17 cellular contexts compared by ENCODE assay signal in genomic region chr3:37762698-37763097, GRCh38.
DNase-seq lines count a peak whose midpoint lies in the region; ATAC-seq, FAIRE-seq and TF ChIP-seq lines count a peak whose summit lies in the region.
"Had no signal": no experiment of that assay in that cellular context is flagged by ENCODE, and none has a peak within 500 bp of the region (broad histone marks: within the 10 kb centered on the region; RNA-seq: fewer than 3 reads in every experiment).

No MANE protein-coding gene starts in this region.

- H3K4me3 ChIP-seq in HUES48 (ENCODE audit: low read depth, low read length) (no peak overlapping the region), K562 (no peak overlapping the region), heart right ventricle (no peak overlapping the region), esophagus muscularis mucosa (no peak overlapping the region), trophoblast cell (ENCODE audit: low read depth, low read length) (no peak overlapping the region)
- H3K4me3 ChIP-seq: BLaER1 treated with 17β-estradiol and CSF1 and Interleukin-3, amounts not matched to agents 10 nM and 100 nM had no signal

- no peak for ATAC-seq in K562
- peak in 7 of 8 donors; percentile 45 to 72 (median 60) for ATAC-seq in heart right ventricle
- ATAC-seq in HG02571 (IDR thresholded peaks at IDR 0.05; ENCODE audit: unreplicated experiment), result no peak

- H3K27me3 ChIP-seq in HUES48 (ENCODE audit: control insufficient read depth, insufficient read depth, low read length) (no peaks in the 10 kb centered on the region), K562 (ENCODE audit: control insufficient read depth in 2 of 2, insufficient read depth in 2 of 2, low read length in 2 of 2) (peaks cover 7 to 14% of the 10 kb centered on the region in 2 experiments), heart right ventricle (no peaks in the 10 kb centered on the region), esophagus muscularis mucosa (no peaks in the 10 kb centered on the region), trophoblast cell (ENCODE audit: insufficient read depth, low read length) (no peaks in the 10 kb centered on the region)
- H3K27me3 ChIP-seq: BLaER1 treated with 17β-estradiol and CSF1 and Interleukin-3, amounts not matched to agents 10 nM and 100 nM had no signal

- no peak overlapping the region for H3K23ac ChIP-seq in trophoblast cell (ENCODE audit: low read length)

- TF ChIP-seq CTCF in K562 (IDR thresholded peaks at IDR 0.05 in 2 of 3, conservative IDR thresholded peaks at IDR 0.05 in 1 of 3; ENCODE audit: insufficient read depth in 2 of 3, low read depth in 1 of 3, low read length in 3 of 3) (no peak), heart right ventricle (IDR thresholded peaks at IDR 0.05) (peak in 3 of 9 donors; percentile 10 to 29 (median 21)), esophagus muscularis mucosa (IDR thresholded peaks at IDR 0.05) (no peak)

- in situ Hi-C loops in K562 (cut with MboI), result no loop called here

- FAIRE-seq in K562 (lab: Jason Lieb, UNC), result peak; percentile 19
- FAIRE-seq: islet of Langerhans had no signal

- H4K20me1 ChIP-seq in K562 (replicated peaks; ENCODE audit: control insufficient read depth, insufficient read depth, low read length), result peaks cover 13% of the 10 kb centered on the region
- H4K20me1 ChIP-seq: BLaER1 treated with 17β-estradiol and CSF1 and Interleukin-3, amounts not matched to agents 10 nM and 100 nM had no signal

- TF ChIP-seq RAD21 in K562 (CRISPR knock-in tag; conservative IDR thresholded peaks at IDR 0.05 in 1 of 2, IDR thresholded peaks at IDR 0.05 in 1 of 2), result no peak

- TF ChIP-seq EP300 in K562 (IDR thresholded peaks at IDR 0.05; ENCODE audit: low read length) (no peak), esophagus muscularis mucosa (IDR thresholded peaks at IDR 0.05) (no peak)

- H3K9me3 ChIP-seq in HUES48 (ENCODE audit: control insufficient read depth, insufficient read depth, low read length) (no peaks in the 10 kb centered on the region), K562 (replicated peaks; ENCODE audit: control insufficient read depth, insufficient read depth, low read depth, low read length) (no peaks in the 10 kb centered on the region), heart right ventricle (no peaks in the 10 kb centered on the region), esophagus muscularis mucosa (no peaks in the 10 kb centered on the region), trophoblast cell (ENCODE audit: insufficient read depth, low read depth, low read length) (no peaks in the 10 kb centered on the region)
- H3K9me3 ChIP-seq: BLaER1 treated with 17β-estradiol and CSF1 and Interleukin-3, amounts not matched to agents 10 nM and 100 nM had no signal

- H3K79me2 ChIP-seq in K562 (ENCODE audit: control insufficient read depth, insufficient read depth, low read length) (no peaks in the 10 kb centered on the region), trophoblast cell (ENCODE audit: control insufficient read depth, insufficient read depth, low read length, poor library complexity) (no peaks in the 10 kb centered on the region)

- H3K27ac ChIP-seq in HUES48 (ENCODE audit: low read depth, low read length), result peak overlapping the region; percentile 61
- H3K27ac ChIP-seq in K562 (ENCODE audit: extremely low read depth, low read depth, low read length), result no peak overlapping the region
- H3K27ac ChIP-seq in heart right ventricle, result peak overlapping the region; percentile 8 to 97 (median 74)
- H3K27ac ChIP-seq in temporal lobe (ENCODE audit: low read depth, low read length), result peak overlapping the region; percentile 17
- H3K27ac ChIP-seq in esophagus muscularis mucosa (replicated peaks in 1 of 4), result no peak overlapping the region
- H3K27ac ChIP-seq in trophoblast cell (ENCODE audit: low read depth, low read length), result no peak overlapping the region
- H3K27ac ChIP-seq: BLaER1 treated with 17β-estradiol and CSF1 and Interleukin-3, amounts not matched to agents 10 nM and 100 nM; WERI-Rb-1 had no signal

- H2AFZ ChIP-seq in K562 (ENCODE audit: low read depth, low read length), result no peak overlapping the region
- H2AFZ ChIP-seq in trophoblast cell (ENCODE audit: insufficient read depth, low read length, poor library complexity), result no peak overlapping the region

- no peak overlapping the region for H2BK12ac ChIP-seq in trophoblast cell (ENCODE audit: low read length)

- H3K4me2 ChIP-seq in K562 (ENCODE audit: insufficient read depth, low read length), result no peak overlapping the region
- no peak overlapping the region for H3K4me2 ChIP-seq in trophoblast cell (ENCODE audit: low read length)

- H4K91ac ChIP-seq in trophoblast cell (ENCODE audit: low read depth, low read length), result no peak overlapping the region

- no TSS peak for BruUV-seq in K562 (replicated peaks; lab: Mats Ljungman, UMichigan)

- CTCF ChIA-PET in K562 (lab: Yijun Ruan, JAX; ENCODE audit: low intra/inter-chr PET ratio), result interaction anchor here (0.7 kb wide), 1 partner anchor 17 kb away, joined by 3 read pairs; no protein-coding TSS in a partner anchor

- no peak overlapping the region for H2AK5ac ChIP-seq in trophoblast cell (ENCODE audit: low read length)

- no peak overlapping the region for H4K8ac ChIP-seq in trophoblast cell (ENCODE audit: low read depth, low read length)

- 14% methylated on average over 4 of the region's 4 CpGs for WGBS in K562 (ENCODE audit: insufficient coverage, low coverage, missing lambda C conversion rate)
- 36 to 51% methylated on average over 4 of the region's 4 CpGs for WGBS in heart right ventricle, 2 donors
- 86% methylated on average over 4 of the region's 4 CpGs for WGBS in esophagus muscularis mucosa
- WGBS in trophoblast cell (ENCODE audit: extremely low coverage, insufficient coverage, insufficient read length), result no CpG with 5 or more reads among the region's 4 CpGs

- TF ChIP-seq POLR2A in K562 (conservative IDR thresholded peaks at IDR 0.05) (no peak), esophagus muscularis mucosa (IDR thresholded peaks at IDR 0.05; ENCODE audit: low read depth) (no peak)

- DNase-seq in K562 (ENCODE audit: extremely low read depth in 1 of 4, low spot score in 3 of 4) (peak in 1 of 4 experiments; percentile 8), heart right ventricle (no peak), esophagus muscularis mucosa (ENCODE audit: extremely low spot score) (no peak), trophoblast cell (no peak), DMS153 treated with DMSO at 0.1 percent for 48 hours (lab: John Stamatoyannopoulos, UW; ENCODE audit: unreplicated experiment) (no peak)
- DNase-seq: aorta; DMS153; MV-4-11; NCI-H2227 treated with DMSO at 0.1 percent for 48 hours; nucleus accumbens; stimulated activated CD4-positive, alpha-beta T cell treated with anti-CD3 and anti-CD28 coated beads, Interleukin-4, amount 100 ng/mL, for 4 hours; WERI-Rb-1 had no signal

- no peak overlapping the region for H3K9ac ChIP-seq in HUES48 (ENCODE audit: low read depth, low read length)
- H3K9ac ChIP-seq in K562 (ENCODE audit: insufficient read depth in 1 of 2, low read depth in 2 of 2, low read length in 2 of 2), result no peak overlapping the region
- no peak overlapping the region for H3K9ac ChIP-seq in trophoblast cell (ENCODE audit: low read length)
- H3K9ac ChIP-seq: BLaER1 treated with 17β-estradiol and CSF1 and Interleukin-3, amounts not matched to agents 10 nM and 100 nM had no signal

- no peak overlapping the region for H3K18ac ChIP-seq in trophoblast cell (ENCODE audit: low read length)

- no peaks in the 10 kb centered on the region for H3K79me1 ChIP-seq in trophoblast cell (ENCODE audit: low read length)

- no peak overlapping the region for H2BK120ac ChIP-seq in trophoblast cell (ENCODE audit: insufficient read depth, low read length, poor library complexity)

- H3K14ac ChIP-seq in trophoblast cell (ENCODE audit: low read length), result no peak overlapping the region

- intact Hi-C loops in K562 (cut with micrococcal nuclease) (no loop called here), heart right ventricle (cut with DNase I) (loop anchor here in 1 of 10 donors (2.0 kb wide), 1 partner anchor 50 kb away; no protein-coding TSS in a partner anchor), esophagus muscularis mucosa (cut with DNase I) (no loop called here)

- no peak overlapping the region for H2BK5ac ChIP-seq in trophoblast cell (ENCODE audit: low read depth, low read length, poor library complexity)

- H3K4me1 ChIP-seq in HUES48 (ENCODE audit: control insufficient read depth, insufficient read depth, low read length), result peaks cover 20% of the 10 kb centered on the region
- peaks cover 4 to 13% of the 10 kb centered on the region in 2 experiments; a peak in 3 of 5 replicates for H3K4me1 ChIP-seq in K562 (replicated peaks in 1 of 2; ENCODE audit: control insufficient read depth in 2 of 2, insufficient read depth in 2 of 2, low read length in 2 of 2)
- H3K4me1 ChIP-seq in heart right ventricle, result peaks cover 15 to 60% (median 56%) of the 10 kb centered on the region in 9 donors
- H3K4me1 ChIP-seq in esophagus muscularis mucosa, result peaks cover 37 to 56% (median 47%) of the 10 kb centered on the region in 4 donors
- peaks cover 5 to 10% of the 10 kb centered on the region in 2 experiments for H3K4me1 ChIP-seq in trophoblast cell (ENCODE audit: control insufficient read depth in 1 of 2, insufficient read depth in 2 of 2, low read length in 2 of 2)

- POLR2A ChIA-PET in K562 (lab: Yijun Ruan, JAX), result interaction anchor here (0.7 to 1.6 kb wide), 2 partner anchors 8 to 102 kb away, joined by 3 to 5 read pairs; no protein-coding TSS in a partner anchor

- no peaks in the 10 kb centered on the region for H3K9me1 ChIP-seq in K562 (ENCODE audit: control insufficient read depth, insufficient read depth, low read length)

- H4K12ac ChIP-seq in trophoblast cell (ENCODE audit: low read depth, low read length), result no peak overlapping the region

- H3K36me3 ChIP-seq in HUES48 (ENCODE audit: control insufficient read depth, insufficient read depth, low read length), result no peaks in the 10 kb centered on the region
- no peaks in the 10 kb centered on the region for H3K36me3 ChIP-seq in K562 (ENCODE audit: control insufficient read depth, insufficient read depth, low read length)
- H3K36me3 ChIP-seq in heart right ventricle, result peaks cover 0 to 31% (median 0%) of the 10 kb centered on the region in 9 donors
- peaks cover 0 to 22% (median 6%) of the 10 kb centered on the region in 4 donors for H3K36me3 ChIP-seq in esophagus muscularis mucosa
- H3K36me3 ChIP-seq in trophoblast cell (ENCODE audit: control insufficient read depth in 1 of 2, insufficient read depth in 2 of 2, low read length in 2 of 2), result no peaks in the 10 kb centered on the region
- H3K36me3 ChIP-seq: WERI-Rb-1 had no signal

- H3K4ac ChIP-seq in trophoblast cell (ENCODE audit: low read depth, low read length), result no peak overlapping the region

TF ChIP-seq in K562, 482 proteins besides CTCF, POLR2A, EP300 and RAD21 (continues in another document):
- TF ChIP-seq NR3C1 (CRISPR knock-in tag; IDR thresholded peaks at IDR 0.05), result no peak
- peak; percentile 40; the same call in 1 of the 2 replicates for TF ChIP-seq CEBPG (CRISPR knock-in tag; IDR thresholded peaks at IDR 0.05)
- TF ChIP-seq CEBPG (tag; conservative IDR thresholded peaks at IDR 0.05 in 1 of 2, IDR thresholded peaks at IDR 0.05 in 1 of 2), result peak in 1 of 2 experiments; percentile 48; a peak in 1 of 4 replicates

Comparison
In these comparisons a context has a peak if more than half of its experiments do, and no peak if none do; other contexts are left out.
1. H3K27ac ChIP-seq: peak in HUES48 (single experiment), heart right ventricle (10 of 10) and temporal lobe (single experiment); none in K562 (single experiment), esophagus muscularis mucosa (0 of 4) and trophoblast cell (single experiment).
2. ATAC-seq: peak in heart right ventricle (7 of 8); none in K562 (single experiment) and HG02571 (single experiment).